Comparison of ENCODE assay signal across 11 cellular contexts in the genomic region with DNA sequence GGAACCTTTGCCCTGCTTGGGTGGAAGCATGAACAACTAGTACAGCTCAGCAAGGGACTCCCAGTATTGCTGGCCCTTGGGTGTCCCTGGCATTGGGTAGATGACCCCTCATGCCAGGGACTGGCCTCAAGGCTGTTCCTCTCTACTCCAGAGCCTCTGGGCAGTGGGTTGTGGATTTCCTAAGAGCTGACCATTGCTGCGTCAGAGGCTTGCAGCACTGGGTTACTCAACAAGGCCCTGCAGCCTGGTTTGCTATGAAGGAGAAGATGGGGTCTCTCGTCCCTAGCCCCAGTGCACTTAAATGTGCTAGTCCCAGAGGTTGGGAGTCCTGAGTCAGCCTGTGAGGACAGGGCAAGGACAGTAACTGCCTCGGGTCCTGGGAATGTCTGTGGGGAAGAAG. TPM values are rescaled to one million over a fixed set of nuclear protein-coding genes. Genes with fewer than 3 reads are reported as not detected.
DNase-seq lines count a peak whose midpoint lies in the region; ATAC-seq and TF ChIP-seq lines count a peak whose summit lies in the region.
"Had no signal": no experiment of that assay in that cellular context is flagged by ENCODE, and none has a peak within 500 bp of the region (broad histone marks: within the 10 kb centered on the region; RNA-seq: fewer than 3 reads in every experiment).

No MANE protein-coding gene starts in this region.

- peak overlapping the region; percentile 97 for H3K27ac Mint-ChIP-seq in activated T-cell treated with anti-CD3 and anti-CD28 coated beads, Interleukin-2, amount 50 U/mL, for 24 hours
- H3K27ac Mint-ChIP-seq in type B pancreatic cell, result peak overlapping the region; percentile 63
- H3K27ac Mint-ChIP-seq: neural progenitor cell had no signal

- H3K9me3 Mint-ChIP-seq in activated T-cell treated with anti-CD3 and anti-CD28 coated beads, Interleukin-2, amount 50 U/mL, for 24 hours, result no peaks in the 10 kb centered on the region
- H3K9me3 Mint-ChIP-seq in type B pancreatic cell, result no peaks in the 10 kb centered on the region
- H3K9me3 Mint-ChIP-seq: neural progenitor cell had no signal

- H3K36me3 Mint-ChIP-seq in activated T-cell treated with anti-CD3 and anti-CD28 coated beads, Interleukin-2, amount 50 U/mL, for 24 hours (ENCODE audit: low read depth), result peaks cover 67% of the 10 kb centered on the region
- H3K36me3 Mint-ChIP-seq in type B pancreatic cell, result peaks cover 5% of the 10 kb centered on the region
- H3K36me3 Mint-ChIP-seq: neural progenitor cell had no signal

- no peak for DNase-seq in activated T-cell treated with anti-CD3 and anti-CD28 coated beads, Interleukin-2, amount 50 U/mL, for 24 hours
- DNase-seq in activated T-cell treated with anti-CD3 and anti-CD28 coated beads, Interleukin-2, amount 50 U/mL, for 48 hours, result no peak
- DNase-seq in caudate nucleus (lab: John Stamatoyannopoulos, UW) (peak in 1 of 61 donors; percentile 32), type B pancreatic cell (ENCODE audit: extremely low spot score, unreplicated experiment) (no peak), NOMO-1 treated with DMSO at 0.1 percent for 48 hours (lab: John Stamatoyannopoulos, UW; ENCODE audit: unreplicated experiment) (no peak)
- no peak for DNase-seq in activated effector memory CD4-positive, alpha-beta T cell treated with Interleukin-2 at 50 U/mL for 16 hours

- no peaks in the 10 kb centered on the region for H3K27me3 Mint-ChIP-seq in activated T-cell treated with anti-CD3 and anti-CD28 coated beads, Interleukin-2, amount 50 U/mL, for 24 hours
- H3K27me3 Mint-ChIP-seq in type B pancreatic cell, result peaks cover 12% of the 10 kb centered on the region

- no peak overlapping the region for H3K4me3 ChIP-seq in mucosa of stomach (ENCODE audit: low read length)
- H3K4me3 ChIP-seq: HAP-1, neural progenitor cell had no signal

- peaks cover 86% of the 10 kb centered on the region for H3K4me1 Mint-ChIP-seq in activated T-cell treated with anti-CD3 and anti-CD28 coated beads, Interleukin-2, amount 50 U/mL, for 24 hours (ENCODE audit: low read depth)
- peaks cover 23% of the 10 kb centered on the region for H3K4me1 Mint-ChIP-seq in type B pancreatic cell (ENCODE audit: unreplicated experiment)

- ATAC-seq in HG02852 (IDR thresholded peaks at IDR 0.05; ENCODE audit: unreplicated experiment), result no peak

- TF ChIP-seq CTCF in type B pancreatic cell (conservative IDR thresholded peaks at IDR 0.05), result no peak

- H3K27ac ChIP-seq in caudate nucleus (ENCODE audit: low read depth, low read length), result peak overlapping the region; percentile 93
- H3K27ac ChIP-seq: neural progenitor cell had no signal

- H3K4me1 ChIP-seq in mucosa of stomach (ENCODE audit: control insufficient read depth, insufficient read depth, low read length), result peaks cover 86% of the 10 kb centered on the region

- H3K9me3 ChIP-seq in mucosa of stomach (ENCODE audit: control insufficient read depth, low read length), result no peaks in the 10 kb centered on the region
- H3K9me3 ChIP-seq: HAP-1 had no signal

- no peaks in the 10 kb centered on the region for H3K36me3 ChIP-seq in mucosa of stomach (ENCODE audit: control insufficient read depth, insufficient read depth, low read length)
- H3K36me3 ChIP-seq: HAP-1, neural progenitor cell had no signal

- H3K4me3 Mint-ChIP-seq in activated T-cell treated with anti-CD3 and anti-CD28 coated beads, Interleukin-2, amount 50 U/mL, for 24 hours, result peak overlapping the region; percentile 90
- peak overlapping the region; percentile 80 for H3K4me3 Mint-ChIP-seq in type B pancreatic cell
- H3K4me3 Mint-ChIP-seq: neural progenitor cell had no signal

- no peaks in the 10 kb centered on the region for H3K27me3 ChIP-seq in mucosa of stomach (ENCODE audit: control insufficient read depth, insufficient read depth, low read length)

- H3K9ac ChIP-seq in mucosa of stomach (ENCODE audit: low read length), result peak overlapping the region; percentile 89
- H3K9ac ChIP-seq: neural progenitor cell had no signal

RNA-seq across cellular contexts. Expression of a gene that starts 2.5 kb away (rescaled TPM):
- 47.0 and 82.1 TPM in 2 replicates for total RNA-seq in type B pancreatic cell (ENCODE audit: low replicate concordance)

RNA-seq across cellular contexts. Expression of a gene that starts 51.2 kb away (rescaled TPM):
- total RNA-seq in type B pancreatic cell (ENCODE audit: low replicate concordance), result 0.31 TPM in 1 of 2 replicates, not detected in the other
- total RNA-seq: epithelial cell of proximal tubule had no signal
